Comparison of ENCODE assay signal across 21 cellular contexts in genomic region chr15:49847436-49847835, GRCh38.
DNase-seq lines count a peak whose midpoint lies in the region; ATAC-seq and TF ChIP-seq lines count a peak whose summit lies in the region.
"Had no signal": no experiment of that assay in that cellular context is flagged by ENCODE, and none has a peak within 500 bp of the region (broad histone marks: within the 10 kb centered on the region; RNA-seq: fewer than 3 reads in every experiment).

No MANE protein-coding gene starts in this region.

- peak overlapping the region; percentile 97 for H3K27ac Mint-ChIP-seq in MCF 10A (ENCODE audit: low read depth, unreplicated experiment)
- no peak overlapping the region for H3K27ac Mint-ChIP-seq in activated naive CD8-positive, alpha-beta T cell treated with anti-CD3 and anti-CD28 coated beads, Interleukin-2, amount 50 U/mL, for 24 hours
- H3K27ac Mint-ChIP-seq: stimulated activated memory B cell treated with anti-CD40 and anti-IgM and Interleukin-4, amounts not matched to agents 10 μg/mL and 1 μg/mL and 100 μg/mL, for 72 hours; type B pancreatic cell had no signal

- H3K9me3 ChIP-seq in breast epithelium (peaks cover 0 to 6% of the 10 kb centered on the region in 2 donors), transverse colon (no peaks in the 10 kb centered on the region)

- CTCF ChIA-PET in MCF 10A (lab: Yijun Ruan, JAX) = no interaction called here

- H3K4me1 Mint-ChIP-seq in MCF 10A (ENCODE audit: insufficient read depth, unreplicated experiment) = peaks cover 27% of the 10 kb centered on the region
- H3K4me1 Mint-ChIP-seq in activated naive CD8-positive, alpha-beta T cell treated with anti-CD3 and anti-CD28 coated beads, Interleukin-2, amount 50 U/mL, for 24 hours = no peaks in the 10 kb centered on the region
- H3K4me1 Mint-ChIP-seq: CD14-positive monocyte; stimulated activated memory B cell treated with anti-CD40 and anti-IgM and Interleukin-4, amounts not matched to agents 10 μg/mL and 1 μg/mL and 100 μg/mL, for 72 hours had no signal

- peak overlapping the region; percentile 20 for H3K4me3 Mint-ChIP-seq in MCF 10A (ENCODE audit: unreplicated experiment)
- no peak overlapping the region for H3K4me3 Mint-ChIP-seq in activated naive CD8-positive, alpha-beta T cell treated with anti-CD3 and anti-CD28 coated beads, Interleukin-2, amount 50 U/mL, for 24 hours
- H3K4me3 Mint-ChIP-seq: CD14-positive monocyte; stimulated activated memory B cell treated with anti-CD40 and anti-IgM and Interleukin-4, amounts not matched to agents 10 μg/mL and 1 μg/mL and 100 μg/mL, for 72 hours; type B pancreatic cell had no signal

- TF ChIP-seq POLR2A in breast epithelium (IDR thresholded peaks at IDR 0.05) (no peak), transverse colon (IDR thresholded peaks at IDR 0.05) (no peak)

- no peaks in the 10 kb centered on the region for H3K9me3 Mint-ChIP-seq in MCF 10A (ENCODE audit: unreplicated experiment)
- peaks cover 16% of the 10 kb centered on the region for H3K9me3 Mint-ChIP-seq in activated naive CD8-positive, alpha-beta T cell treated with anti-CD3 and anti-CD28 coated beads, Interleukin-2, amount 50 U/mL, for 24 hours

- H3K27ac ChIP-seq in breast epithelium = no peak overlapping the region
- H3K27ac ChIP-seq in transverse colon = peak overlapping the region; percentile 28 to 65 (median 44)
- H3K27ac ChIP-seq: 22Rv1, HL-60 had no signal

- H3K4me3 ChIP-seq in breast epithelium (no peak overlapping the region), astrocyte of the spinal cord (ENCODE audit: low read depth, low read length) (no peak overlapping the region), transverse colon (no peak overlapping the region)
- H3K4me3 ChIP-seq: K562 had no signal

- no peaks in the 10 kb centered on the region for H3K27me3 Mint-ChIP-seq in MCF 10A (ENCODE audit: insufficient read depth, unreplicated experiment)
- peaks cover 2% of the 10 kb centered on the region for H3K27me3 Mint-ChIP-seq in activated naive CD8-positive, alpha-beta T cell treated with anti-CD3 and anti-CD28 coated beads, Interleukin-2, amount 50 U/mL, for 24 hours
- H3K27me3 Mint-ChIP-seq: stimulated activated memory B cell treated with anti-CD40 and anti-IgM and Interleukin-4, amounts not matched to agents 10 μg/mL and 1 μg/mL and 100 μg/mL, for 72 hours; type B pancreatic cell had no signal

- intact Hi-C loops in MCF 10A (cut with micrococcal nuclease) (no loop called here), breast epithelium (cut with DNase I; ENCODE audit: low total_unique reads) (no loop called here), transverse colon (cut with DNase I; ENCODE audit: low total_unique reads) (no loop called here)

- H3K27me3 ChIP-seq in breast epithelium = no peaks in the 10 kb centered on the region
- H3K27me3 ChIP-seq in transverse colon = no peaks in the 10 kb centered on the region

- ATAC-seq in HG03354 (IDR thresholded peaks at IDR 0.05; ENCODE audit: poor library complexity, severe bottlenecking, unreplicated experiment) = no peak
- no peak for ATAC-seq in activated naive CD8-positive, alpha-beta T cell treated with anti-CD3 and anti-CD28 coated beads, Interleukin-2, amount 50 U/mL, for 24 hours
- ATAC-seq: K562; left colon; stimulated activated memory B cell treated with anti-CD40 and anti-IgM and Interleukin-4, amounts not matched to agents 10 μg/mL and 1 μg/mL and 100 μg/mL, for 72 hours had no signal

- H3K4me1 ChIP-seq in breast epithelium (no peaks in the 10 kb centered on the region), transverse colon (peaks cover 0 to 19% (median 3%) of the 10 kb centered on the region in 4 donors)

- POLR2A ChIA-PET in MCF 10A (lab: Yijun Ruan, JAX) = interaction anchor here (0.7 kb wide), 2 partner anchors 102 to 183 kb away, joined by 3 read pairs; no protein-coding TSS in a partner anchor

- peaks cover 5% of the 10 kb centered on the region for H3K36me3 Mint-ChIP-seq in MCF 10A (ENCODE audit: insufficient read depth, unreplicated experiment)
- no peaks in the 10 kb centered on the region for H3K36me3 Mint-ChIP-seq in activated naive CD8-positive, alpha-beta T cell treated with anti-CD3 and anti-CD28 coated beads, Interleukin-2, amount 50 U/mL, for 24 hours (ENCODE audit: low read depth)
- H3K36me3 Mint-ChIP-seq: stimulated activated memory B cell treated with anti-CD40 and anti-IgM and Interleukin-4, amounts not matched to agents 10 μg/mL and 1 μg/mL and 100 μg/mL, for 72 hours had no signal

- DNase-seq in MCF 10A (ENCODE audit: unreplicated experiment) (no peak), breast epithelium (ENCODE audit: low spot score in 2 of 2) (no peak), astrocyte of the spinal cord (ENCODE audit: low read depth, low spot score) (peak; percentile 69), iris pigment epithelial cell (ENCODE audit: low read depth) (peak; percentile 59), transverse colon (no peak), GM10266 (ENCODE audit: extremely low spot score) (no peak)
- DNase-seq in activated naive CD8-positive, alpha-beta T cell treated with anti-CD3 and anti-CD28 coated beads, Interleukin-2, amount 50 U/mL, for 24 hours = no peak
- DNase-seq: activated CD4-positive, alpha-beta T cell treated with anti-CD3 and anti-CD28 coated beads, Interleukin-2, amount 50 U/mL, for 4 hours; activated naive CD4-positive, alpha-beta T cell treated with Interleukin-2 at 50 U/mL for 16 hours; effector CD4-positive, alpha-beta T cell; left colon; NCI-H748 treated with DMSO at 0.1 percent for 48 hours; posterior cingulate gyrus; stimulated activated CD4-positive, alpha-beta T cell treated with anti-CD3 and anti-CD28 coated beads, Interleukin-12 subunit alpha, Interleukin-12 subunit beta, amount 100 ng/mL, for 4 hours had no signal

- TF ChIP-seq CTCF in MCF 10A (IDR thresholded peaks at IDR 0.05; ENCODE audit: unreplicated experiment) = no peak
- no peak for TF ChIP-seq CTCF in breast epithelium (IDR thresholded peaks at IDR 0.05)
- TF ChIP-seq CTCF in astrocyte of the spinal cord (IDR thresholded peaks at IDR 0.05; ENCODE audit: low read depth, low read length) = no peak
- no peak for TF ChIP-seq CTCF in transverse colon (IDR thresholded peaks at IDR 0.05)
- no peak for TF ChIP-seq CTCF in GM10266 (IDR thresholded peaks at IDR 0.05; ENCODE audit: control insufficient read depth, insufficient read depth, low read depth, missing control alignments)

- BruUV-seq in MCF 10A (replicated peaks; lab: Mats Ljungman, UMichigan) = no TSS peak

- TF ChIP-seq EP300 in transverse colon (IDR thresholded peaks at IDR 0.05; ENCODE audit: low read depth) = no peak

- H3K36me3 ChIP-seq in breast epithelium (no peaks in the 10 kb centered on the region), transverse colon (no peaks in the 10 kb centered on the region)

- 85 to 90% methylated on average over 2 of the region's 2 CpGs for WGBS in transverse colon (ENCODE audit: low coverage in 1 of 2), 2 donors

- in situ Hi-C loops in astrocyte of the spinal cord (cut with HindIII; ENCODE audit: low sequenced_read_pairs) = no loop called here
- in situ Hi-C loops in transverse colon (cut with MboI; ENCODE audit: low pct_ligation_motif_present in 1 of 4, low pct_unique_long_range_greater_than_20kb in 1 of 4, low sequenced_read_pairs in 3 of 4) = no loop called here

Comparison
In these comparisons a context has a peak if more than half of its experiments do, and no peak if none do; other contexts are left out.
1. DNase-seq: peak in astrocyte of the spinal cord (single experiment) and iris pigment epithelial cell (single experiment); none in MCF 10A (single experiment), breast epithelium (0 of 2), transverse colon (single experiment), activated naive CD8-positive, alpha-beta T cell treated with anti-CD3 and anti-CD28 coated beads, Interleukin-2, amount 50 U/mL, for 24 hours (single experiment) and GM10266 (single experiment).
2. H3K27ac ChIP-seq: peak in transverse colon (4 of 4); none in breast epithelium (0 of 2).